In genomic region chr6:24307881-24308280, GRCh38 we compare ENCODE assay signal across 29 cellular contexts. TPM values are rescaled to one million over a fixed set of nuclear protein-coding genes. Genes with fewer than 3 reads are reported as not detected.
DNase-seq lines count a peak whose midpoint lies in the region; ATAC-seq and TF ChIP-seq lines count a peak whose summit lies in the region.
"Had no signal": no experiment of that assay in that cellular context is flagged by ENCODE, and none has a peak within 500 bp of the region (broad histone marks: within the 10 kb centered on the region; RNA-seq: fewer than 3 reads in every experiment).

No MANE protein-coding gene starts in this region.

- CTCF ChIA-PET in mammary epithelial cell (lab: Charles Lee; ENCODE audit: low non-redundant PET): no interaction called here
- CTCF ChIA-PET in MCF 10A (lab: Yijun Ruan, JAX): interaction anchor here (1.0 kb wide), 2 partner anchors 25 to 80 kb away, joined by 3 to 5 read pairs; no protein-coding TSS in a partner anchor

- H3K4me1 ChIP-seq in mammary epithelial cell (ENCODE audit: insufficient read depth, low read length): no peaks in the 10 kb centered on the region
- H3K4me1 ChIP-seq: BE2C, suprapubic skin, vagina had no signal

- H3K4me3 ChIP-seq in mammary epithelial cell (replicated peaks in 1 of 3; ENCODE audit: insufficient read depth in 1 of 3, low read depth in 2 of 3, low read length in 3 of 3) (no peak overlapping the region), brain microvascular endothelial cell (ENCODE audit: low read depth, low read length) (no peak overlapping the region)
- H3K4me3 ChIP-seq: cardiac muscle cell, K562, suprapubic skin, vagina had no signal

- H3K9me3 Mint-ChIP-seq in MCF 10A (ENCODE audit: unreplicated experiment): peaks cover 19% of the 10 kb centered on the region
- H3K9me3 Mint-ChIP-seq in activated naive CD8-positive, alpha-beta T cell treated with anti-CD3 and anti-CD28 coated beads, Interleukin-2, amount 50 U/mL, for 24 hours: peaks cover 9% of the 10 kb centered on the region
- H3K9me3 Mint-ChIP-seq: activated T-helper 2 cell treated with anti-CD3 and anti-CD28 coated beads, Interferon-gamma antibody, Interleukin-2, Interleukin-4, amounts not matched to agents 10 μg/mL and 5 μg/mL and 100 μg/mL, durations not matched to agents 14 hours and 24 hours and 36 hours had no signal

- dilution Hi-C loops in mammary epithelial cell (cut with HindIII; ENCODE audit: low sequenced_read_pairs): no loop called here

- POLR2A ChIA-PET in MCF 10A (lab: Yijun Ruan, JAX): interaction anchor here (1.0 kb wide), 1 partner anchor 24 kb away, joined by 4 read pairs; no protein-coding TSS in a partner anchor

- no peaks in the 10 kb centered on the region for H3K36me3 ChIP-seq in mammary epithelial cell (ENCODE audit: insufficient read depth, low read length)
- no peaks in the 10 kb centered on the region for H3K36me3 ChIP-seq in brain microvascular endothelial cell (replicated peaks)
- H3K36me3 ChIP-seq: BE2C, cardiac muscle cell, suprapubic skin, vagina had no signal

- WGBS in mammary epithelial cell (ENCODE audit: low coverage, missing lambda C conversion rate): no CpG with 5 or more reads among the region's 1 CpG

- H3K79me2 ChIP-seq in mammary epithelial cell (ENCODE audit: insufficient read depth, low read length): no peaks in the 10 kb centered on the region

- no peak overlapping the region for H3K4me3 Mint-ChIP-seq in MCF 10A (ENCODE audit: unreplicated experiment)
- no peak overlapping the region for H3K4me3 Mint-ChIP-seq in activated naive CD8-positive, alpha-beta T cell treated with anti-CD3 and anti-CD28 coated beads, Interleukin-2, amount 50 U/mL, for 24 hours
- H3K4me3 Mint-ChIP-seq: activated CD8-positive, alpha-beta memory T cell treated with anti-CD3 and anti-CD28 coated beads, Interleukin-2, amount 10 ng/mL, durations not matched to agents 7 days and 5 days; natural killer cell had no signal

- no peak for ATAC-seq in activated naive CD8-positive, alpha-beta T cell treated with anti-CD3 and anti-CD28 coated beads, Interleukin-2, amount 50 U/mL, for 24 hours
- ATAC-seq: activated CD8-positive, alpha-beta memory T cell treated with anti-CD3 and anti-CD28 coated beads, Interleukin-2, amount 10 ng/mL, durations not matched to agents 7 days and 5 days; K562; natural killer cell had no signal

- H3K36me3 Mint-ChIP-seq in MCF 10A (ENCODE audit: insufficient read depth, unreplicated experiment): no peaks in the 10 kb centered on the region
- H3K36me3 Mint-ChIP-seq in activated naive CD8-positive, alpha-beta T cell treated with anti-CD3 and anti-CD28 coated beads, Interleukin-2, amount 50 U/mL, for 24 hours (ENCODE audit: low read depth): no peaks in the 10 kb centered on the region
- H3K36me3 Mint-ChIP-seq: activated CD8-positive, alpha-beta memory T cell treated with anti-CD3 and anti-CD28 coated beads, Interleukin-2, amount 10 ng/mL, durations not matched to agents 7 days and 5 days; natural killer cell had no signal

- H4K20me1 ChIP-seq in mammary epithelial cell (ENCODE audit: insufficient read depth, low read length): no peaks in the 10 kb centered on the region

- H2AFZ ChIP-seq in mammary epithelial cell (ENCODE audit: low read depth, low read length): peak overlapping the region; percentile 27

- in situ Hi-C loops in mammary epithelial cell (cut with MboI; ENCODE audit: low sequenced_read_pairs in 2 of 2) (no loop called here), brain microvascular endothelial cell (cut with HindIII; ENCODE audit: low pct_ligation_motif_present, low sequenced_read_pairs) (no loop called here)

- intact Hi-C loops in mammary epithelial cell (cut with micrococcal nuclease) (no loop called here), MCF 10A (cut with micrococcal nuclease) (no loop called here)

- BruUV-seq in mammary epithelial cell (replicated peaks; lab: Mats Ljungman, UMichigan) (no TSS peak), MCF 10A (replicated peaks; lab: Mats Ljungman, UMichigan) (no TSS peak)

- no peaks in the 10 kb centered on the region for H3K4me1 Mint-ChIP-seq in MCF 10A (ENCODE audit: insufficient read depth, unreplicated experiment)
- H3K4me1 Mint-ChIP-seq in activated naive CD8-positive, alpha-beta T cell treated with anti-CD3 and anti-CD28 coated beads, Interleukin-2, amount 50 U/mL, for 24 hours: no peaks in the 10 kb centered on the region
- H3K4me1 Mint-ChIP-seq: activated CD8-positive, alpha-beta memory T cell treated with anti-CD3 and anti-CD28 coated beads, Interleukin-2, amount 10 ng/mL, durations not matched to agents 7 days and 5 days; natural killer cell had no signal

- H3K27ac Mint-ChIP-seq in MCF 10A (ENCODE audit: low read depth, unreplicated experiment): no peak overlapping the region
- H3K27ac Mint-ChIP-seq in activated naive CD8-positive, alpha-beta T cell treated with anti-CD3 and anti-CD28 coated beads, Interleukin-2, amount 50 U/mL, for 24 hours: no peak overlapping the region
- H3K27ac Mint-ChIP-seq: activated CD8-positive, alpha-beta memory T cell treated with anti-CD3 and anti-CD28 coated beads, Interleukin-2, amount 10 ng/mL, durations not matched to agents 7 days and 5 days; activated T-helper 2 cell treated with anti-CD3 and anti-CD28 coated beads, Interferon-gamma antibody, Interleukin-2, Interleukin-4, amounts not matched to agents 10 μg/mL and 5 μg/mL and 100 μg/mL, durations not matched to agents 14 hours and 24 hours and 36 hours; natural killer cell had no signal

- H3K4me2 ChIP-seq in mammary epithelial cell (ENCODE audit: insufficient read depth, low read depth, low read length): no peak overlapping the region

- H3K27ac ChIP-seq in mammary epithelial cell (ENCODE audit: insufficient read depth, low read depth, low read length) (no peak overlapping the region), brain microvascular endothelial cell (no peak overlapping the region)
- H3K27ac ChIP-seq: cardiac muscle cell, suprapubic skin, vagina had no signal

- H3K9ac ChIP-seq in mammary epithelial cell (ENCODE audit: insufficient read depth, low read length): no peak overlapping the region

- H3K27me3 ChIP-seq in mammary epithelial cell (ENCODE audit: insufficient read depth, low read length) (no peaks in the 10 kb centered on the region), brain microvascular endothelial cell (replicated peaks) (no peaks in the 10 kb centered on the region)
- H3K27me3 ChIP-seq: BE2C, cardiac muscle cell, suprapubic skin, vagina had no signal

- no peak for DNase-seq in mammary epithelial cell
- DNase-seq in MCF 10A (ENCODE audit: unreplicated experiment): no peak
- DNase-seq in brain microvascular endothelial cell: peak; percentile 36
- DNase-seq in left kidney (ENCODE audit: low read depth, low spot score): peak; percentile 45
- peak; percentile 10 for DNase-seq in smooth muscle cell of the brain vasculature (ENCODE audit: low read depth, low spot score)
- no peak for DNase-seq in activated naive CD8-positive, alpha-beta T cell treated with anti-CD3 and anti-CD28 coated beads, Interleukin-2, amount 50 U/mL, for 24 hours
- DNase-seq in DMS153 treated with DMSO at 0.1 percent for 48 hours (lab: John Stamatoyannopoulos, UW; ENCODE audit: unreplicated experiment): no peak
- no peak for DNase-seq in HK-2 (ENCODE audit: unreplicated experiment)
- DNase-seq: 8988T; activated CD4-positive, alpha-beta T cell treated with anti-CD3 and anti-CD28 coated beads for 4 hours; activated CD8-positive, alpha-beta memory T cell treated with anti-CD3 and anti-CD28 coated beads, Interleukin-2, amount 10 ng/mL, durations not matched to agents 7 days and 5 days; BE2C; COR-L47; foreskin fibroblast; hippocampal formation; islet precursor cell; mesendoderm; MV-4-11; natural killer cell; NCI-H1694 treated with DMSO at 0.1 percent for 48 hours; NCI-H69; SHP77 treated with DMSO at 0.1 percent for 48 hours had no signal

- no peaks in the 10 kb centered on the region for H3K27me3 Mint-ChIP-seq in MCF 10A (ENCODE audit: insufficient read depth, unreplicated experiment)
- H3K27me3 Mint-ChIP-seq in activated naive CD8-positive, alpha-beta T cell treated with anti-CD3 and anti-CD28 coated beads, Interleukin-2, amount 50 U/mL, for 24 hours: peaks cover 10% of the 10 kb centered on the region

- H3K9me3 ChIP-seq in mammary epithelial cell (replicated peaks; ENCODE audit: insufficient read depth, low read length): peaks cover 7% of the 10 kb centered on the region
- H3K9me3 ChIP-seq: BE2C, suprapubic skin, vagina had no signal

- TF ChIP-seq CTCF in mammary epithelial cell (conservative IDR thresholded peaks at IDR 0.05 in 1 of 2, IDR thresholded peaks at IDR 0.05 in 1 of 2; ENCODE audit: extremely low read depth in 1 of 2, insufficient read depth in 1 of 2, low read depth in 1 of 2, low read length in 2 of 2) (no peak), MCF 10A (IDR thresholded peaks at IDR 0.05; ENCODE audit: unreplicated experiment) (no peak), brain microvascular endothelial cell (IDR thresholded peaks at IDR 0.05; ENCODE audit: low read depth, low read length, missing control alignments) (no peak)

RNA-seq across cellular contexts. Expression of gene DCDC2, which starts 50.0 kb away (rescaled TPM):
- under 1 TPM; 0.17 to 0.38 TPM for total RNA-seq in mammary epithelial cell
- polyA plus RNA-seq in mammary epithelial cell: 0.02 TPM
- not detected for polyA minus RNA-seq in mammary epithelial cell
- total RNA-seq in MCF 10A (2022): 0.52 TPM in 1 of 2 replicates, not detected in the other
- total RNA-seq: activated CD8-positive, alpha-beta memory T cell treated with anti-CD3 and anti-CD28 coated beads, Interleukin-2, amount 10 ng/mL, durations not matched to agents 7 days and 5 days; activated T-helper 2 cell treated with anti-CD3 and anti-CD28 coated beads, Interferon-gamma antibody, Interleukin-2, Interleukin-4, amounts not matched to agents 10 μg/mL and 5 μg/mL and 100 μg/mL, durations not matched to agents 14 hours and 24 hours and 36 hours; dermis microvascular lymphatic vessel endothelial cell; natural killer cell; pulmonary artery endothelial cell; vagina had no signal
- polyA plus RNA-seq: cardiac muscle cell, K562 had no signal

Comparison
In these comparisons a context has a peak if more than half of its experiments do, and no peak if none do; other contexts are left out.
1. DNase-seq: peak in brain microvascular endothelial cell (single experiment), left kidney (single experiment) and smooth muscle cell of the brain vasculature (single experiment); none in mammary epithelial cell (single experiment), MCF 10A (single experiment), activated naive CD8-positive, alpha-beta T cell treated with anti-CD3 and anti-CD28 coated beads, Interleukin-2, amount 50 U/mL, for 24 hours (single experiment), DMS153 treated with DMSO at 0.1 percent for 48 hours (single experiment) and HK-2 (single experiment).